In the genomic region with DNA sequence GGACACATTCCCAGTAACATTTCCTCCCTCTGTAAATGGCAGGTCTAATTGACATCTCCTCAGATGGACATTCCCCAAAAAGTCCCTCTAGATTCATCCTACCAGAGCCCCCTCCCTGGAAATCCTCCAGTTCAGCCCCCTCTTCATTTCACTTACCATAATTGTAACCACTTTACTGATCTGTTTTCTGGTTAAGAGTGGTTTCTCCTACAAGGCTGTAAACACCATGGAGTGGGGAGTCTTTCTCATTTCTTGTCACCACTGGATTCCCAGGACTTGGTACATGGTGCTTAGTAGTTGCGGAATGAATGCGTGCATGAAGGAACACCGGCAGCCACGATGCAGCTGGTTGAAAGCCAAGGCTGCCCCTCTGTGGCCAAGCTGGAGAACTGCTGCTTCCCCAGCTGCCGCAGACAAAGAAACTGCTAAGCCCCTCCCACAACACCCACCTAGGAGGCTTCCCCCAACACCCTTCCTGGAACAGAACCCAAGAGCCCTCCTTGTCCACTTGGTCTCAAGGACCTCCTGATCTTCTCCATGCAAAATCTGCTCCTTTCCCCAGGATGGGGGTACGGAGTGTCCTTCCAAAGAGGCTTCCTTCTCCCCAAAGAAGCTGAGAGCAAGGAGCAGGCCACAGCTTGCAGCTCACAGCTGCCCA, we compare ENCODE assay signal across 1 cellular context.
TF ChIP-seq lines count a peak whose summit lies in the region.

No MANE protein-coding gene starts in this region.

TF ChIP-seq in K562, 482 proteins besides CTCF, POLR2A, EP300 and RAD21 (continued from another document and continues in another):
- TF ChIP-seq UBTF (IDR thresholded peaks at IDR 0.05; ENCODE audit: borderline replicate concordance in 1 of 2, low read depth in 2 of 2, low read length in 2 of 2), result peak in 1 of 2 experiments; percentile 86; a peak in 2 of 4 replicates
- TF ChIP-seq NFE2 (IDR thresholded peaks at IDR 0.05; ENCODE audit: low read depth), result 0 out of 2 replicates have a peak, but pooled peaks have one; percentile 39
- TF ChIP-seq SOX6 (IDR thresholded peaks at IDR 0.05), result peak; percentile 75
- TF ChIP-seq, protein P1, sequence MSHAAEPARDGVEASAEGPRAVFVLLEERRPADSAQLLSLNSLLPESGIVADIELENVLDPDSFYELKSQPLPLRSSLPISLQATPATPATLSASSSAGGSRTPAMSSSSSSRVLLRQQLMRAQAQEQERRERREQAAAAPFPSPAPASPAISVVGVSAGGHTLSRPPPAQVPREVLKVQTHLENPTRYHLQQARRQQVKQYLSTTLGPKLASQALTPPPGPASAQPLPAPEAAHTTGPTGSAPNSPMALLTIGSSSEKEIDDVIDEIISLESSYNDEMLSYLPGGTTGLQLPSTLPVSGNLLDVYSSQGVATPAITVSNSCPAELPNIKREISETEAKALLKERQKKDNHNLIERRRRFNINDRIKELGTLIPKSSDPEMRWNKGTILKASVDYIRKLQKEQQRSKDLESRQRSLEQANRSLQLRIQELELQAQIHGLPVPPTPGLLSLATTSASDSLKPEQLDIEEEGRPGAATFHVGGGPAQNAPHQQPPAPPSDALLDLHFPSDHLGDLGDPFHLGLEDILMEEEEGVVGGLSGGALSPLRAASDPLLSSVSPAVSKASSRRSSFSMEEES (CRISPR knock-in tag; IDR thresholded peaks at IDR 0.05), result peak; percentile 1; the same call in 1 of the 2 replicates
- TF ChIP-seq SIRT6 (IDR thresholded peaks at IDR 0.05; ENCODE audit: low read depth, low read length), result no peak
- TF ChIP-seq TOE1 (IDR thresholded peaks at IDR 0.05; ENCODE audit: borderline replicate concordance), result peak; percentile 68; the same call in 1 of the 2 replicates
- peak; percentile 86; the same call in 1 of the 2 replicates for TF ChIP-seq TOE1 (CRISPR knock-in tag; IDR thresholded peaks at IDR 0.05; ENCODE audit: borderline replicate concordance, low read depth)
- TF ChIP-seq TCFL5 (CRISPR knock-in tag; conservative IDR thresholded peaks at IDR 0.05), result peak; percentile 72; the same call in 1 of the 2 replicates
- peak; percentile 76; the same call in 1 of the 2 replicates for TF ChIP-seq CAMTA2 (CRISPR knock-in tag; conservative IDR thresholded peaks at IDR 0.05)
- TF ChIP-seq KLF6 (CRISPR knock-in tag; IDR thresholded peaks at IDR 0.05; ENCODE audit: borderline replicate concordance), result no peak
- TF ChIP-seq FOXA3 (CRISPR knock-in tag; conservative IDR thresholded peaks at IDR 0.05 in 1 of 2, IDR thresholded peaks at IDR 0.05 in 1 of 2), result peak in 1 of 2 experiments; percentile 83; a peak in 1 of 4 replicates
- TF ChIP-seq SREBF2 (CRISPR knock-in tag; IDR thresholded peaks at IDR 0.05), result no peak
- TF ChIP-seq SRSF7 (optimal IDR thresholded peaks at IDR 0.05; ENCODE audit: low read depth, low read length), result no peak
- no peak for TF ChIP-seq RBM15 (IDR thresholded peaks at IDR 0.05; ENCODE audit: insufficient read depth, low read length)
- no peak; the same call in none of the 2 replicates for TF ChIP-seq GMEB1 (CRISPR knock-in tag; IDR thresholded peaks at IDR 0.05)
- no peak for TF ChIP-seq POLR2G (IDR thresholded peaks at IDR 0.05; ENCODE audit: low read depth, low read length)
- no peak for TF ChIP-seq AFF1 (IDR thresholded peaks at IDR 0.05; ENCODE audit: low read depth in 1 of 2, partially characterized antibody in 2 of 2)
- no peak for TF ChIP-seq MCM7 (IDR thresholded peaks at IDR 0.05)
- TF ChIP-seq COPS2 (conservative IDR thresholded peaks at IDR 0.05), result no peak
- TF ChIP-seq DPF2 (IDR thresholded peaks at IDR 0.05), result peak; percentile 64
- TF ChIP-seq RFX7 (CRISPR knock-in tag; IDR thresholded peaks at IDR 0.05), result no peak
- no peak; the same call in 1 of the 2 replicates for TF ChIP-seq STAT5A (IDR thresholded peaks at IDR 0.05; ENCODE audit: borderline replicate concordance, low read length)
- TF ChIP-seq ZBTB12 (CRISPR knock-in tag; IDR thresholded peaks at IDR 0.05), result peak; percentile 60
- TF ChIP-seq SMAD1 (IDR thresholded peaks at IDR 0.05; ENCODE audit: low read depth, low read length, partially characterized antibody), result no peak
- 0 out of 2 replicates have a peak, but pooled peaks have one; percentile 16 for TF ChIP-seq HDAC8 (tag; IDR thresholded peaks at IDR 0.05)
- TF ChIP-seq ZNF239 (CRISPR knock-in tag; IDR thresholded peaks at IDR 0.05), result no peak
- TF ChIP-seq, protein P2, sequence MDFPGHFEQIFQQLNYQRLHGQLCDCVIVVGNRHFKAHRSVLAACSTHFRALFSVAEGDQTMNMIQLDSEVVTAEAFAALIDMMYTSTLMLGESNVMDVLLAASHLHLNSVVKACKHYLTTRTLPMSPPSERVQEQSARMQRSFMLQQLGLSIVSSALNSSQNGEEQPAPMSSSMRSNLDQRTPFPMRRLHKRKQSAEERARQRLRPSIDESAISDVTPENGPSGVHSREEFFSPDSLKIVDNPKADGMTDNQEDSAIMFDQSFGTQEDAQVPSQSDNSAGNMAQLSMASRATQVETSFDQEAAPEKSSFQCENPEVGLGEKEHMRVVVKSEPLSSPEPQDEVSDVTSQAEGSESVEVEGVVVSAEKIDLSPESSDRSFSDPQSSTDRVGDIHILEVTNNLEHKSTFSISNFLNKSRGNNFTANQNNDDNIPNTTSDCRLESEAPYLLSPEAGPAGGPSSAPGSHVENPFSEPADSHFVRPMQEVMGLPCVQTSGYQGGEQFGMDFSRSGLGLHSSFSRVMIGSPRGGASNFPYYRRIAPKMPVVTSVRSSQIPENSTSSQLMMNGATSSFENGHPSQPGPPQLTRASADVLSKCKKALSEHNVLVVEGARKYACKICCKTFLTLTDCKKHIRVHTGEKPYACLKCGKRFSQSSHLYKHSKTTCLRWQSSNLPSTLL (IDR thresholded peaks at IDR 0.05), result no peak
- peak; percentile 86; the same call in 1 of the 2 replicates for TF ChIP-seq ZNF12 (CRISPR knock-in tag; IDR thresholded peaks at IDR 0.05)
- TF ChIP-seq ZNF143 (CRISPR knock-in tag; IDR thresholded peaks at IDR 0.05), result no peak
- TF ChIP-seq KDM1A (IDR thresholded peaks at IDR 0.05), result no peak
- TF ChIP-seq PPARD (CRISPR knock-in tag; IDR thresholded peaks at IDR 0.05), result no peak
- TF ChIP-seq ZNF668 (CRISPR knock-in tag; IDR thresholded peaks at IDR 0.05), result no peak
- TF ChIP-seq SP2 (IDR thresholded peaks at IDR 0.05; ENCODE audit: extremely low read depth, low read depth, low read length, poor library complexity, severe bottlenecking), result peak; percentile 23
- TF ChIP-seq THRA (IDR thresholded peaks at IDR 0.05), result no peak
- peak; percentile 64; the same call in 1 of the 2 replicates for TF ChIP-seq DMBX1 (CRISPR knock-in tag; IDR thresholded peaks at IDR 0.05; ENCODE audit: borderline replicate concordance)
- no peak for TF ChIP-seq ETV1 (tag; conservative IDR thresholded peaks at IDR 0.05; ENCODE audit: low read depth)
- TF ChIP-seq ZNF785 (CRISPR knock-in tag; IDR thresholded peaks at IDR 0.05), result peak; percentile 38; the same call in 1 of the 2 replicates
- TF ChIP-seq FUS (optimal IDR thresholded peaks at IDR 0.05; ENCODE audit: low read depth, low read length), result no peak
- TF ChIP-seq RCOR1 (IDR thresholded peaks at IDR 0.05; ENCODE audit: borderline replicate concordance in 1 of 2, low read depth in 2 of 2, low read length in 2 of 2), result peak; percentile 51 to 90; a peak in 3 of 4 replicates
- peak; percentile 76; the same call in 1 of the 2 replicates for TF ChIP-seq ZNF41 (CRISPR knock-in tag; conservative IDR thresholded peaks at IDR 0.05)
- TF ChIP-seq ZC3H8 (IDR thresholded peaks at IDR 0.05), result no peak; the same call in 1 of the 2 replicates
- no peak for TF ChIP-seq CSDE1 (IDR thresholded peaks at IDR 0.05)
- TF ChIP-seq HNRNPUL1 (IDR thresholded peaks at IDR 0.05; ENCODE audit: low read length), result no peak
- TF ChIP-seq NR2F6 (CRISPR knock-in tag; IDR thresholded peaks at IDR 0.05), result peak; percentile 31; the same call in 1 of the 2 replicates
- no peak for TF ChIP-seq ZC3H4 (CRISPR knock-in tag; IDR thresholded peaks at IDR 0.05; ENCODE audit: borderline replicate concordance)
- TF ChIP-seq CREB1 (IDR thresholded peaks at IDR 0.05), result no peak; the same call in 1 of the 2 replicates
- peak; percentile 65 for TF ChIP-seq CREB1 (CRISPR knock-in tag; IDR thresholded peaks at IDR 0.05)
- no peak for TF ChIP-seq FOSL1 (tag; conservative IDR thresholded peaks at IDR 0.05)
- TF ChIP-seq KAT8 (IDR thresholded peaks at IDR 0.05; ENCODE audit: low read depth), result no peak
- TF ChIP-seq, protein P3, sequence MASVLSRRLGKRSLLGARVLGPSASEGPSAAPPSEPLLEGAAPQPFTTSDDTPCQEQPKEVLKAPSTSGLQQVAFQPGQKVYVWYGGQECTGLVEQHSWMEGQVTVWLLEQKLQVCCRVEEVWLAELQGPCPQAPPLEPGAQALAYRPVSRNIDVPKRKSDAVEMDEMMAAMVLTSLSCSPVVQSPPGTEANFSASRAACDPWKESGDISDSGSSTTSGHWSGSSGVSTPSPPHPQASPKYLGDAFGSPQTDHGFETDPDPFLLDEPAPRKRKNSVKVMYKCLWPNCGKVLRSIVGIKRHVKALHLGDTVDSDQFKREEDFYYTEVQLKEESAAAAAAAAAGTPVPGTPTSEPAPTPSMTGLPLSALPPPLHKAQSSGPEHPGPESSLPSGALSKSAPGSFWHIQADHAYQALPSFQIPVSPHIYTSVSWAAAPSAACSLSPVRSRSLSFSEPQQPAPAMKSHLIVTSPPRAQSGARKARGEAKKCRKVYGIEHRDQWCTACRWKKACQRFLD (CRISPR knock-in tag; IDR thresholded peaks at IDR 0.05), result no peak
- TF ChIP-seq ZNF444 (CRISPR knock-in tag; IDR thresholded peaks at IDR 0.05), result peak; percentile 31; the same call in 1 of the 2 replicates
